10 cellular contexts compared by ENCODE assay signal in genomic region chr4:141375855-141376254, GRCh38.
A peak's percentile ranks its signal among the peaks of the same experiment; 100 is the strongest.
DNase-seq lines count a peak whose midpoint lies in the region; ATAC-seq lines count a peak whose summit lies in the region.
"Had no signal": no experiment of that assay in that cellular context is flagged by ENCODE, and none has a peak within 500 bp of the region (broad histone marks: within the 10 kb centered on the region; RNA-seq: fewer than 3 reads in every experiment).

No MANE protein-coding gene starts in this region.

- no peak overlapping the region for H3K4me3 ChIP-seq in neuronal stem cell (ENCODE audit: low read length in 2 of 2)
- H3K4me3 ChIP-seq: esophagus squamous epithelium had no signal

- H2BK15ac ChIP-seq in neuronal stem cell (ENCODE audit: low read length), result no peak overlapping the region

- peaks cover 0 to 4% of the 10 kb centered on the region in 2 donors for H3K9me3 ChIP-seq in neuronal stem cell (replicated peaks in 1 of 2; ENCODE audit: control insufficient read depth in 2 of 2, insufficient read depth in 1 of 2, low read depth in 1 of 2, low read length in 2 of 2)
- H3K9me3 ChIP-seq: esophagus squamous epithelium had no signal

- WGBS in neuronal stem cell (ENCODE audit: extremely low coverage in 2 of 2, insufficient read length in 2 of 2, insufficient replicate concordance in 1 of 2), 2 donors, result no CpG with 5 or more reads among the region's 2 CpGs

- no peaks in the 10 kb centered on the region for H3K36me3 ChIP-seq in neuronal stem cell (replicated peaks in 1 of 2; ENCODE audit: control insufficient read depth in 2 of 2, insufficient read depth in 2 of 2, low read length in 2 of 2)
- H3K36me3 ChIP-seq: esophagus squamous epithelium had no signal

- H3K27ac ChIP-seq in neuronal stem cell (replicated peaks; ENCODE audit: low read length), result no peak overlapping the region
- H3K27ac ChIP-seq: esophagus squamous epithelium had no signal

- no peak overlapping the region for H3K18ac ChIP-seq in neuronal stem cell (ENCODE audit: low read length)

- H3K79me1 ChIP-seq in neuronal stem cell (ENCODE audit: low read depth, low read length), result no peaks in the 10 kb centered on the region

- no peak for ATAC-seq in HG03378 (IDR thresholded peaks at IDR 0.05; ENCODE audit: unreplicated experiment)

- H2BK5ac ChIP-seq in neuronal stem cell (ENCODE audit: low read length), result no peak overlapping the region

- no peaks in the 10 kb centered on the region for H3K4me1 ChIP-seq in neuronal stem cell (ENCODE audit: control insufficient read depth in 2 of 2, insufficient read depth in 1 of 2, low read depth in 1 of 2, low read length in 2 of 2)
- H3K4me1 ChIP-seq: esophagus squamous epithelium had no signal

- no peak overlapping the region for H3K4ac ChIP-seq in neuronal stem cell (ENCODE audit: low read length)

- no peak overlapping the region for H2BK120ac ChIP-seq in neuronal stem cell (ENCODE audit: low read depth, low read length)

- H3K4me2 ChIP-seq in neuronal stem cell (ENCODE audit: insufficient read depth, low read length, poor library complexity, severe bottlenecking), result no peak overlapping the region

- peak overlapping the region; percentile 12 for H2AFZ ChIP-seq in neuronal stem cell (ENCODE audit: low read length)

- no peak overlapping the region for H4K91ac ChIP-seq in neuronal stem cell (ENCODE audit: low read depth, low read length, poor library complexity)

- H3K27me3 ChIP-seq in neuronal stem cell (ENCODE audit: control insufficient read depth in 3 of 3, insufficient read depth in 3 of 3, low read depth in 1 of 3, low read length in 3 of 3), result no peaks in the 10 kb centered on the region
- H3K27me3 ChIP-seq: esophagus squamous epithelium had no signal

- no peak overlapping the region for H3K14ac ChIP-seq in neuronal stem cell (ENCODE audit: low read length)

- no peak overlapping the region for H4K8ac ChIP-seq in neuronal stem cell (ENCODE audit: low read depth, low read length)

- H2AK5ac ChIP-seq in neuronal stem cell (ENCODE audit: low read depth, low read length), result no peak overlapping the region

- H2BK12ac ChIP-seq in neuronal stem cell (ENCODE audit: low read length), result no peak overlapping the region

- no peak overlapping the region for H3K23ac ChIP-seq in neuronal stem cell (ENCODE audit: low read depth, low read length, poor library complexity)

- no peak overlapping the region for H3K9ac ChIP-seq in neuronal stem cell (ENCODE audit: low read depth, low read length, poor library complexity)

- DNase-seq in GM04504 (ENCODE audit: low read depth) (peak; percentile 71), NCI-H510A treated with DMSO at 0.1 percent for 48 hours (lab: John Stamatoyannopoulos, UW) (peak; percentile 18), dermis blood vessel endothelial cell (peak; percentile 8), neuronal stem cell (ENCODE audit: low spot score) (no peak), medulla oblongata (ENCODE audit: extremely low spot score) (no peak), epidermal melanocyte (ENCODE audit: insufficient read length, low spot score) (no peak)
- no peak for DNase-seq in activated effector memory CD4-positive, alpha-beta T cell treated with Interleukin-2 at 50 U/mL for 16 hours
- DNase-seq: esophagus squamous epithelium; stimulated activated CD4-positive, alpha-beta T cell treated with anti-CD3 and anti-CD28 coated beads, Interleukin-2, amount 100 ng/mL, for 48 hours had no signal

Comparison
In these comparisons a context has a peak if more than half of its experiments do, and no peak if none do; other contexts are left out.
1. DNase-seq: peak in GM04504 (single experiment), NCI-H510A treated with DMSO at 0.1 percent for 48 hours (single experiment) and dermis blood vessel endothelial cell (single experiment); none in neuronal stem cell (single experiment), medulla oblongata (single experiment), epidermal melanocyte (single experiment) and activated effector memory CD4-positive, alpha-beta T cell treated with Interleukin-2 at 50 U/mL for 16 hours (single experiment).